Comparison of ENCODE assay signal across 19 cellular contexts in the genomic region with DNA sequence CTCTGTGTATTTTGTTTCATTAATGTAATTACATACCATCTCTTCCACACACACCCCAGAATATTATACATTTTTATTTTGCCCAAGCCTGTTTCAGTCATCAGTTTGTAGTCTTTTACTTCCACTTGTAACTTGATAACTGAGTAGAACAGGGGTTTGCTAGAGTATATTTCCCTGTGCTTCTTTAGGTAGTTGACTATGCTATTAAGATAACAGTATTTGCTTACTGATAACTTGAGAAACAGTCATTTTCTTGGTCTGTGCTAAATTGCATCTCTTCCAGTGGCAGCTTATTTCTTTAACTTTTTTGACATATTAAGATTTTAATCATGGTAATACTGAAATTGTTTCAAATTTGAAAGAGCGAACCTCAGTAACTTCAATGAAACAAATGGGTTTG. TPM values are rescaled to one million over a fixed set of nuclear protein-coding genes. Genes with fewer than 3 reads are reported as not detected.
"Had no signal": no experiment of that assay in that cellular context is flagged by ENCODE, and none has a peak within 500 bp of the region (broad histone marks: within the 10 kb centered on the region; RNA-seq: fewer than 3 reads in every experiment).

No MANE protein-coding gene starts in this region.

- ATAC-seq: naive thymus-derived CD8-positive, alpha-beta T cell; sciatic nerve had no signal

- DNase-seq: colonic mucosa; dermis blood vessel endothelial cell; foreskin melanocyte; head of caudate nucleus; kidney; mammary epithelial cell; naive thymus-derived CD8-positive, alpha-beta T cell; posterior cingulate gyrus; stimulated activated CD4-positive, alpha-beta T cell treated with anti-CD3 and anti-CD28 coated beads, Interleukin-12 subunit alpha, Interleukin-12 subunit beta, amount 100 ng/mL, for 4 hours; stimulated activated naive CD4-positive, alpha-beta T cell; stomach; substantia nigra had no signal

- H3K9me3 Mint-ChIP-seq: naive thymus-derived CD8-positive, alpha-beta T cell had no signal

- H3K4me1 Mint-ChIP-seq: naive thymus-derived CD8-positive, alpha-beta T cell had no signal

- H3K27me3 Mint-ChIP-seq: naive thymus-derived CD8-positive, alpha-beta T cell had no signal

- H3K27ac ChIP-seq: colonic mucosa, hepatocyte, neutrophil, skin epidermis had no signal

- H3K36me3 Mint-ChIP-seq: naive thymus-derived CD8-positive, alpha-beta T cell; type B pancreatic cell had no signal

- H3K36me3 ChIP-seq: colonic mucosa, neutrophil, stomach had no signal

- H3K4me3 Mint-ChIP-seq: naive thymus-derived CD8-positive, alpha-beta T cell; type B pancreatic cell had no signal

- FAIRE-seq: endothelial cell of umbilical vein, urothelium cell line had no signal

- H3K9me3 ChIP-seq: colonic mucosa, neutrophil, stomach had no signal

- H3K27me3 ChIP-seq: colonic mucosa, hepatocyte, neutrophil, stomach had no signal

- H3K4me3 ChIP-seq: colonic mucosa, hepatocyte, skin epidermis, stomach had no signal

- H3K27ac Mint-ChIP-seq: naive thymus-derived CD8-positive, alpha-beta T cell; type B pancreatic cell had no signal

RNA-seq across cellular contexts. Expression of a gene that starts 7.0 kb away (rescaled TPM):
- total RNA-seq: dermis blood vessel endothelial cell; naive thymus-derived CD8-positive, alpha-beta T cell had no signal
- polyA plus RNA-seq: naive thymus-derived CD8-positive, alpha-beta T cell had no signal
